In the genomic region with DNA sequence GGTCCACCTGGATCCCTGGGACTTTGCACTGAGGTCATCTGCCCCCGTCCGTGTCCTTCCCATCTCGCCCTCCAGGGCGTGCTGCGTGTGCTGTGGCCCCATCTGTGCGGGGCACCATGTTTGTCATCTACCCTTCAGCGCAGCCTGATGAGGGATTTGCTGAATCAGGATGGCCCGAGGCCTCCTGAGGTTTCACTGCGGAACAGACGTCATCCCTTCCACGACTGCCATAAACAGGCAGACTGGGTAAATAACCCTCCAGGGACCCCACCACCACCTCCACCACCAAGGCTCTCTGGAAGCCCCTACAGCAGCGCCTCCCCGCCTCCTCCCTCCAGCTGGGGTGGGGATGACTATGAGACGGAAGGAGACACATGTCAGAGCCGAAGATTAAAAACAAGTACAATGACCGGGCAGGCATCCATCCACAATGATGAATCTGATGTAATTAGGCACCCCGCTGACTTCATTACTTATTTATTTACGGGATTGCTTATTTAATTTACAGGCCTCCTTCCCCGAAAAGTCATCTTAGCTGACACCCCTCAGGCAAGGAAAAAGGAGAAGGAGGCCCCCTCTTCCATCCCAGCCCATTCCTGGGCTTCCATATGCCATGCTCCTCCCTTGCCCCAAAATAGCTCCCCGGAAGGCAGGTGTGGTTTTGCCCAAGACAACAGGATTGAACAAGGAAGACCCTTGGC, we compare ENCODE assay signal across 1 cellular context.
TF ChIP-seq lines count a peak whose summit lies in the region.

No MANE protein-coding gene starts in this region.

TF ChIP-seq in WTC11, 78 proteins besides CTCF, POLR2A, EP300 and RAD21 (continued from another document):
- no peak for TF ChIP-seq ZNF512 (CRISPR knock-in tag; IDR thresholded peaks at IDR 0.05; ENCODE audit: borderline replicate concordance)
- no peak for TF ChIP-seq PRRX2 (CRISPR knock-in tag; IDR thresholded peaks at IDR 0.05)
- no peak for TF ChIP-seq FOXP1 (CRISPR knock-in tag; IDR thresholded peaks at IDR 0.05; ENCODE audit: borderline replicate concordance)
- TF ChIP-seq ZNF396 (CRISPR knock-in tag; IDR thresholded peaks at IDR 0.05; ENCODE audit: borderline replicate concordance), result no peak
- TF ChIP-seq ZBTB43 (CRISPR knock-in tag; IDR thresholded peaks at IDR 0.05), result no peak
- TF ChIP-seq ZNF317 (CRISPR knock-in tag; IDR thresholded peaks at IDR 0.05; ENCODE audit: borderline replicate concordance, low read depth), result no peak
- TF ChIP-seq ATF3 (CRISPR knock-in tag; conservative IDR thresholded peaks at IDR 0.05), result no peak
- TF ChIP-seq ZBTB21 (CRISPR knock-in tag; IDR thresholded peaks at IDR 0.05; ENCODE audit: borderline replicate concordance), result no peak
- TF ChIP-seq, protein P1, sequence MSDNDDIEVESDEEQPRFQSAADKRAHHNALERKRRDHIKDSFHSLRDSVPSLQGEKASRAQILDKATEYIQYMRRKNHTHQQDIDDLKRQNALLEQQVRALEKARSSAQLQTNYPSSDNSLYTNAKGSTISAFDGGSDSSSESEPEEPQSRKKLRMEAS (CRISPR knock-in tag; IDR thresholded peaks at IDR 0.05), result no peak
- TF ChIP-seq ZNF532 (CRISPR knock-in tag; IDR thresholded peaks at IDR 0.05; ENCODE audit: borderline replicate concordance), result no peak
- no peak for TF ChIP-seq FOXP4 (CRISPR knock-in tag; IDR thresholded peaks at IDR 0.05)
- no peak for TF ChIP-seq TEAD1 (CRISPR knock-in tag; IDR thresholded peaks at IDR 0.05)
- TF ChIP-seq EMX1 (CRISPR knock-in tag; IDR thresholded peaks at IDR 0.05), result no peak
- no peak for TF ChIP-seq GRHL2 (CRISPR knock-in tag; IDR thresholded peaks at IDR 0.05; ENCODE audit: insufficient replicate concordance, severe bottlenecking)
- no peak for TF ChIP-seq E2F4 (CRISPR knock-in tag; IDR thresholded peaks at IDR 0.05; ENCODE audit: borderline replicate concordance, low read depth)
